ENCODE assay signal across 9 cellular contexts in genomic region chr14:68684466-68685418, GRCh38.
DNase-seq lines count a peak whose midpoint lies in the region; ATAC-seq, FAIRE-seq and TF ChIP-seq lines count a peak whose summit lies in the region.
"Had no signal": no experiment of that assay in that cellular context is flagged by ENCODE, and none has a peak within 500 bp of the region (broad histone marks: within the 10 kb centered on the region; RNA-seq: fewer than 3 reads in every experiment).

No MANE protein-coding gene starts in this region.

- no peak for TF ChIP-seq POLR2A in HepG2 (IDR thresholded peaks at IDR 0.05; ENCODE audit: insufficient read depth in 1 of 2, low read depth in 2 of 2, low read length in 2 of 2)
- no peak for TF ChIP-seq POLR2A in right lobe of liver (IDR thresholded peaks at IDR 0.05)
- no peak for TF ChIP-seq POLR2A in body of pancreas (IDR thresholded peaks at IDR 0.05)

- peak overlapping the region; percentile 74 to 97 (median 91) for H3K27ac Mint-ChIP-seq in naive thymus-derived CD4-positive, alpha-beta T cell

- no peaks in the 10 kb centered on the region for H3K27me3 Mint-ChIP-seq in naive thymus-derived CD4-positive, alpha-beta T cell

- POLR2A ChIA-PET in HepG2 (lab: Yijun Ruan, JAX), result interaction anchor here (1.2 to 1.5 kb wide), 3 partner anchors 46 to 108 kb away, joined by 3 read pairs; partner anchors contain the start of gene ZFP36L1
- POLR2A ChIA-PET in naive thymus-derived CD4-positive, alpha-beta T cell (lab: Charles Lee), result interaction anchor here (0.6 to 4.7 kb wide), 19 partner anchors 9 to 436 kb away, joined by 3 to 36 read pairs (median 5); partner anchors contain the start of gene ZFP36L1

- H3K9me3 ChIP-seq in HepG2 (ENCODE audit: low read length) (peaks cover 4% of the 10 kb centered on the region; the same call in 1 of the 2 replicates), right lobe of liver (no peaks in the 10 kb centered on the region), body of pancreas (no peaks in the 10 kb centered on the region)
- H3K9me3 ChIP-seq in naive thymus-derived CD4-positive, alpha-beta T cell (ENCODE audit: control insufficient read depth in 2 of 3, low read length in 3 of 3), result no peaks in the 10 kb centered on the region

- no peaks in the 10 kb centered on the region for H3K9me3 Mint-ChIP-seq in naive thymus-derived CD4-positive, alpha-beta T cell

- TF ChIP-seq EP300 in HepG2 (IDR thresholded peaks at IDR 0.05; ENCODE audit: low read depth in 2 of 2, low read length in 2 of 2) (no peak), HepG2 (CRISPR knock-in tag; IDR thresholded peaks at IDR 0.05; ENCODE audit: borderline replicate concordance) (no peak)

- H3K4me2 ChIP-seq in HepG2 (ENCODE audit: low read depth, low read length), result peak overlapping the region; percentile 49; the same call in 1 of the 2 replicates

- H3K9ac ChIP-seq in HepG2 (ENCODE audit: insufficient read depth, low read depth, low read length), result no peak overlapping the region

- DNase-seq in HepG2 (ENCODE audit: low spot score) (no peak), right lobe of liver (no peak), body of pancreas (no peak), COR-L47 (lab: John Stamatoyannopoulos, UW) (no peak), NCI-H526 (lab: John Stamatoyannopoulos, UW) (no peak), medulla oblongata (ENCODE audit: extremely low spot score) (no peak), NCI-H446 (lab: John Stamatoyannopoulos, UW) (no peak)
- no peak for DNase-seq in naive thymus-derived CD4-positive, alpha-beta T cell
- DNase-seq: NCI-H1092 had no signal

- H3K4me1 Mint-ChIP-seq in naive thymus-derived CD4-positive, alpha-beta T cell, result peaks cover 55 to 77% (median 59%) of the 10 kb centered on the region in 7 donors

- TF ChIP-seq CTCF in HepG2 (CRISPR knock-in tag; IDR thresholded peaks at IDR 0.05), result no peak
- no peak for TF ChIP-seq CTCF in right lobe of liver (IDR thresholded peaks at IDR 0.05)
- TF ChIP-seq CTCF in body of pancreas (IDR thresholded peaks at IDR 0.05), result no peak

- no TSS peak for BruUV-seq in HepG2 (replicated peaks; lab: Mats Ljungman, UMichigan)

- peaks cover 0 to 23% of the 10 kb centered on the region in 2 experiments; a peak in 4 of 5 replicates for H3K27me3 ChIP-seq in HepG2 (ENCODE audit: control insufficient read depth in 1 of 2, insufficient read depth in 2 of 2, low read length in 2 of 2)
- H3K27me3 ChIP-seq in right lobe of liver, result no peaks in the 10 kb centered on the region
- no peaks in the 10 kb centered on the region for H3K27me3 ChIP-seq in body of pancreas
- no peaks in the 10 kb centered on the region for H3K27me3 ChIP-seq in naive thymus-derived CD4-positive, alpha-beta T cell (ENCODE audit: control insufficient read depth in 2 of 2, insufficient read depth in 2 of 2, low read length in 2 of 2)

- H2AFZ ChIP-seq in HepG2 (ENCODE audit: low read length), result no peak overlapping the region

- intact Hi-C loops in HepG2 (cut with micrococcal nuclease; ENCODE audit: unreplicated experiment), result no loop called here
- intact Hi-C loops in right lobe of liver (cut with DNase I), result no loop called here
- intact Hi-C loops in body of pancreas (cut with DNase I), result no loop called here
- intact Hi-C loops in naive thymus-derived CD4-positive, alpha-beta T cell (cut with micrococcal nuclease), result loop anchor here (1.0 to 10.0 kb wide), 8 partner anchors 60 to 440 kb away; no protein-coding TSS in a partner anchor

- in situ Hi-C loops in HepG2 (cut with HindIII; ENCODE audit: extremely low pct_ligation_motif_present, low pct_unique_long_range_greater_than_20kb), result no loop called here

- FAIRE-seq in HepG2 (lab: Jason Lieb, UNC), result no peak

- H3K4me1 ChIP-seq in HepG2 (ENCODE audit: insufficient read depth, low read length) (peaks cover 66% of the 10 kb centered on the region), right lobe of liver (peaks cover 0 to 32% (median 8%) of the 10 kb centered on the region in 4 donors), body of pancreas (peaks cover 39% of the 10 kb centered on the region)
- peaks cover 44 to 53% of the 10 kb centered on the region in 2 donors for H3K4me1 ChIP-seq in naive thymus-derived CD4-positive, alpha-beta T cell (ENCODE audit: control insufficient read depth in 2 of 2, insufficient read depth in 2 of 2, low read length in 2 of 2)

- WGBS in HepG2 (ENCODE audit: low lambda C conversion rate), result 35% methylated on average over 3 of the region's 5 CpGs
- WGBS in right lobe of liver (ENCODE audit: insufficient coverage, low coverage, low lambda C conversion rate, missing lambda C conversion rate), result 76% methylated on average over 2 of the region's 5 CpGs
- WGBS in body of pancreas, 2 donors, result 65 to 72% methylated on average over 5 of the region's 5 CpGs

- CTCF ChIA-PET in HepG2 (lab: Yijun Ruan, JAX; ENCODE audit: low intra/inter-chr PET ratio, low total read pairs), result no interaction called here
- CTCF ChIA-PET in naive thymus-derived CD4-positive, alpha-beta T cell (lab: Charles Lee), result interaction anchor here (0.6 to 1.7 kb wide), 4 partner anchors 87 to 178 kb away, joined by 3 to 6 read pairs (median 4); no protein-coding TSS in a partner anchor

- no peak for TF ChIP-seq RAD21 in HepG2 (CRISPR knock-in tag; IDR thresholded peaks at IDR 0.05)

- H3K27ac ChIP-seq in HepG2 (ENCODE audit: extremely low read length, insufficient read depth, low read length) (no peak overlapping the region), right lobe of liver (peak overlapping the region in 1 of 3 donors; percentile 95), body of pancreas (peak overlapping the region; percentile 27 to 78 (median 48))
- H3K27ac ChIP-seq in naive thymus-derived CD4-positive, alpha-beta T cell (ENCODE audit: low read depth, low read length), result peak overlapping the region; percentile 25

- H4K20me1 ChIP-seq in HepG2 (ENCODE audit: insufficient read depth, low read length), result no peaks in the 10 kb centered on the region

- no peak for ATAC-seq in HepG2
- no peak for ATAC-seq in right lobe of liver
- no peak for ATAC-seq in body of pancreas
- ATAC-seq in naive thymus-derived CD4-positive, alpha-beta T cell, result no peak

- H3K36me3 Mint-ChIP-seq in naive thymus-derived CD4-positive, alpha-beta T cell, result peaks cover 0 to 4% (median 0%) of the 10 kb centered on the region in 5 donors

- H3K4me3 ChIP-seq in HepG2 (replicated peaks in 1 of 3; ENCODE audit: insufficient read depth in 1 of 3, low read depth in 2 of 3, low read length in 3 of 3) (no peak overlapping the region), right lobe of liver (no peak overlapping the region), body of pancreas (no peak overlapping the region)
- no peak overlapping the region for H3K4me3 ChIP-seq in naive thymus-derived CD4-positive, alpha-beta T cell (ENCODE audit: low read length)

- no peaks in the 10 kb centered on the region for H3K79me2 ChIP-seq in HepG2 (ENCODE audit: insufficient read depth, low read length)

- peak overlapping the region; percentile 39 to 74 (median 52) for H3K4me3 Mint-ChIP-seq in naive thymus-derived CD4-positive, alpha-beta T cell

- H3K36me3 ChIP-seq in HepG2 (replicated peaks in 1 of 2; ENCODE audit: control insufficient read depth in 1 of 2, insufficient read depth in 2 of 2, low read length in 2 of 2) (no peaks in the 10 kb centered on the region), right lobe of liver (no peaks in the 10 kb centered on the region), body of pancreas (replicated peaks in 1 of 2; ENCODE audit: insufficient read depth in 1 of 2, low read depth in 2 of 2) (no peaks in the 10 kb centered on the region)
- no peaks in the 10 kb centered on the region for H3K36me3 ChIP-seq in naive thymus-derived CD4-positive, alpha-beta T cell (ENCODE audit: control insufficient read depth in 2 of 3, insufficient read depth in 3 of 3, low read length in 3 of 3)

TF ChIP-seq in HepG2, 621 proteins besides CTCF, POLR2A, EP300 and RAD21 (continues in another document):
- TF ChIP-seq ZFY (CRISPR knock-in tag; IDR thresholded peaks at IDR 0.05), result no peak
- TF ChIP-seq ZNF704 (CRISPR knock-in tag; IDR thresholded peaks at IDR 0.05; ENCODE audit: borderline replicate concordance), result no peak
- TF ChIP-seq SRSF4 (IDR thresholded peaks at IDR 0.05; ENCODE audit: low read depth, low read length, poor library complexity, severe bottlenecking), result no peak
- TF ChIP-seq ZNF607 (CRISPR knock-in tag; IDR thresholded peaks at IDR 0.05; ENCODE audit: borderline replicate concordance), result no peak
- TF ChIP-seq ZNF282 (IDR thresholded peaks at IDR 0.05; ENCODE audit: partially characterized antibody), result no peak
- no peak for TF ChIP-seq ZNF891 (CRISPR knock-in tag; IDR thresholded peaks at IDR 0.05)
- no peak for TF ChIP-seq ISL2 (CRISPR knock-in tag; IDR thresholded peaks at IDR 0.05)
- TF ChIP-seq ZNF256 (CRISPR knock-in tag; conservative IDR thresholded peaks at IDR 0.05), result no peak
- no peak for TF ChIP-seq MTERF4 (CRISPR knock-in tag; IDR thresholded peaks at IDR 0.05)
- no peak for TF ChIP-seq TAF15 (IDR thresholded peaks at IDR 0.05; ENCODE audit: low read depth, low read length, poor library complexity, severe bottlenecking)
- no peak for TF ChIP-seq ISX (CRISPR knock-in tag; conservative IDR thresholded peaks at IDR 0.05)
- no peak for TF ChIP-seq ASH2L (IDR thresholded peaks at IDR 0.05; ENCODE audit: insufficient read length, low read depth, low read length)

Comparison
In these comparisons a context has a peak if more than half of its experiments do, and no peak if none do; other contexts are left out.
1. intact Hi-C loops: an anchor here in naive thymus-derived CD4-positive, alpha-beta T cell (1.0 to 10.0 kb wide); none called in HepG2, right lobe of liver and body of pancreas.